In the genomic region with DNA sequence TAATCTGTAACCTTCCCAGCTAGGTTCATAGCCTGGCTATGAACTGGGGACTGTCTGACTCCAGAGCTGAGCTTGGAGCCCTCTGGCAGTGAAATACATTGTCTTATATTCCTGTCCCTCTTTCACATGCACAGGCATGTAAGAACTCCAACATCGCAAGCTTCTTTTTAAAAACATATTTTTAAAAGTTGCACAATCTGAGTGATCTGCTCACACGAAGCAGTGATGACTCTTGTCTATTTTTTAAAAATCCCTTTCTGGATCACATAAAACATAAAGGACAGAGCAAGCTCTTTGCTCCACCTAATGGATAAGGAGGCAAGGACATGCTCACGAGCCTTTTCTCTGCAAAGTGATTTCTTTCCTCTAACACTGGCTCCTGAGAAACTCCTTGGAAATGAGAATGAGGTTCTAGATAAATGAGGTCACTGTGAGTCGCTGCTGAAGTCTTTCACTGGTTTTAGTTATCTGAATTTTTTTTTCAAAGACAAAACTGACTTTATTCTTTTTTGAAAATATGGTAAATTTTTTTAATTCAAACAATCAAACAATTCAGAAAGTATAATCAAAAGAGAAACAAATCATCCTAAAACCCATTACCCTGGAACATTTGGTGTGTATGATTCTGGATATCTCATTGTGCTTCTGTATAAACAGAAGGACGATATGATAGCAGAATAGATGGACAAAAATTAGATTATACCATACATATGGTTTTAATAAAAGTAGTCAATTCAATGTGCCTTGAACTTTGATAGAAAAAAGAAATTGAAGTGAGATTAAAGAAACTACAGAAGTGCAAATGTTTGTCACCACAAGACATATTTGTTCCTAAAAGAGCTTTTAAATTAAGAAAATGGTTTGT, we compare ENCODE assay signal across 8 cellular contexts. TPM values are rescaled to one million over a fixed set of nuclear protein-coding genes. Genes with fewer than 3 reads are reported as not detected.
A peak's percentile ranks its signal among the peaks of the same experiment; 100 is the strongest.
DNase-seq lines count a peak whose midpoint lies in the region; ATAC-seq, FAIRE-seq and TF ChIP-seq lines count a peak whose summit lies in the region.

No MANE protein-coding gene starts in this region.

- no peak overlapping the region for H3K27ac ChIP-seq in mesendoderm (ENCODE audit: low read depth, low read length)

- no peak overlapping the region for H2BK5ac ChIP-seq in mesendoderm (ENCODE audit: low read length)

- no peak overlapping the region for H3K9ac ChIP-seq in mesendoderm (ENCODE audit: low read length)

- no CpG with 5 or more reads among the region's 5 CpGs for WGBS in mesendoderm (ENCODE audit: extremely low coverage, insufficient coverage, low lambda C conversion rate)

- no peak overlapping the region for H3K18ac ChIP-seq in mesendoderm (ENCODE audit: low read length)

- no peak overlapping the region for H3K56ac ChIP-seq in mesendoderm (ENCODE audit: low read length)

- no peak for ATAC-seq in HG03139 (IDR thresholded peaks at IDR 0.05; ENCODE audit: unreplicated experiment)
- no peak for ATAC-seq in HG02678 (IDR thresholded peaks at IDR 0.05; ENCODE audit: unreplicated experiment)
- no peak for ATAC-seq in HG03095 (IDR thresholded peaks at IDR 0.05; ENCODE audit: unreplicated experiment)

- no peak overlapping the region for H3K4me2 ChIP-seq in mesendoderm (ENCODE audit: low read length)

- DNase-seq in GM12864 (ENCODE audit: low read depth) (no peak), NCI-H2107 (lab: John Stamatoyannopoulos, UW) (peak; percentile 7), mesendoderm (peak; percentile 69), HK-2 (ENCODE audit: unreplicated experiment) (no peak)

- no peak overlapping the region for H2AK5ac ChIP-seq in mesendoderm (ENCODE audit: low read length)

- H3K79me2 ChIP-seq in mesendoderm (ENCODE audit: control insufficient read depth, insufficient read depth, low read length), result no peaks in the 10 kb centered on the region

- H3K27me3 ChIP-seq in mesendoderm (ENCODE audit: insufficient read depth, low read length, poor library complexity), result no peaks in the 10 kb centered on the region

- H3K4me3 ChIP-seq in GM12864 (ENCODE audit: low read depth, low read length), result no peak overlapping the region
- no peak overlapping the region for H3K4me3 ChIP-seq in mesendoderm (ENCODE audit: low read length)

- H3K4ac ChIP-seq in mesendoderm (ENCODE audit: low read depth, low read length), result no peak overlapping the region

- H3K79me1 ChIP-seq in mesendoderm (ENCODE audit: low read length), result no peaks in the 10 kb centered on the region

- H4K5ac ChIP-seq in mesendoderm (ENCODE audit: low read length), result no peak overlapping the region

- H3K36me3 ChIP-seq in mesendoderm (ENCODE audit: control insufficient read depth, insufficient read depth, low read length), result no peaks in the 10 kb centered on the region

- H3K4me1 ChIP-seq in mesendoderm (ENCODE audit: control insufficient read depth, low read depth, low read length), result no peaks in the 10 kb centered on the region

- no peak overlapping the region for H3K23ac ChIP-seq in mesendoderm (ENCODE audit: low read length)

- peak; percentile 36 for TF ChIP-seq CTCF in GM12864 (IDR thresholded peaks at IDR 0.05; ENCODE audit: low read depth, low read length, missing control alignments)

- no peak overlapping the region for H4K8ac ChIP-seq in mesendoderm (ENCODE audit: low read depth, low read length)

- FAIRE-seq in colon (lab: Jason Lieb, UNC), result peak; percentile 49

- H2BK120ac ChIP-seq in mesendoderm (ENCODE audit: low read depth, low read length), result no peak overlapping the region

- no peak overlapping the region for H2BK15ac ChIP-seq in mesendoderm (replicated peaks; ENCODE audit: low read depth)

RNA-seq across cellular contexts. Expression of gene IL20RA, which starts 30.8 kb away (rescaled TPM):
- 0.59 TPM for polyA plus RNA-seq in mesendoderm (2013, experiment 1 of 2)
- polyA plus RNA-seq in mesendoderm (2013, experiment 2 of 2), result 0.50 TPM

Comparison
In these comparisons a context has a peak if more than half of its experiments do, and no peak if none do; other contexts are left out.
1. DNase-seq: peak in NCI-H2107 (single experiment) and mesendoderm (single experiment); none in GM12864 (single experiment) and HK-2 (single experiment).